16 cellular contexts compared by ENCODE assay signal in the genomic region with DNA sequence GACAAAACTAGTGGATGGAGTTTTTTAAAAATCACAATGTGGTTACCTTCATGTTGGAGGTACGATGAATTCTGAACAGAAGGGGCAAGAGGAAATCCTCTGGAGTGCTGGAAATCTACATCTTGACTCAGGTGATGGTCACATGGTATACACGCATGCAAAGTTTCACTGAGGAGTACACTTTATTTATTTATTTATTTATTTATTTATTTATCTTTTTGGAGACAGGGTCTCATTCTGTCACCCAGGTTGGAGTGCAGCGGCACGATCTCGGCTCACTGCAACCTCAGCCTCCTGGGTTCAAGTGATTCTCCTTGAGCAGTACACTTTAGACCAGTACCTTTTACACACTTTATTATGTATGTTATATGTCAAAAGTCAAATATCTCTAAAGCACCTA.
"Had no signal": no experiment of that assay in that cellular context is flagged by ENCODE, and none has a peak within 500 bp of the region (broad histone marks: within the 10 kb centered on the region; RNA-seq: fewer than 3 reads in every experiment).

No MANE protein-coding gene starts in this region.

- H3K4me1 ChIP-seq: pancreas, thyroid gland had no signal

- H3K9me3 Mint-ChIP-seq: memory B cell had no signal

- H3K4me3 Mint-ChIP-seq: endodermal cell, memory B cell, nephron progenitor cell had no signal

- H3K27me3 ChIP-seq: thyroid gland had no signal

- H3K4me1 Mint-ChIP-seq: endodermal cell had no signal

- H3K36me3 Mint-ChIP-seq: memory B cell had no signal

- H3K36me3 ChIP-seq: heart left ventricle, pancreas, thyroid gland had no signal

- H3K27ac Mint-ChIP-seq: endodermal cell, memory B cell, nephron progenitor cell had no signal

- DNase-seq: activated CD4-positive, alpha-beta T cell treated with anti-CD3 and anti-CD28 coated beads, Interleukin-2, amount 50 U/mL, for 4 hours; activated CD4-positive, CD25-positive, alpha-beta regulatory T cell treated with anti-CD3 and anti-CD28 coated beads, Interleukin-2, amount 50 U/mL, for 72 hours; cortex of kidney; endodermal cell; heart left ventricle; left cardiac atrium; nephron progenitor cell; pancreas; right cardiac atrium; stimulated activated CD4-positive, alpha-beta T cell treated with anti-CD3 and anti-CD28 coated beads, Interleukin-4, amount 100 ng/mL, for 24 hours; stimulated activated naive CD4-positive, alpha-beta T cell treated with Interleukin-2 at 50 U/mL for 16 hours; substantia nigra; thyroid gland had no signal

- H3K9me3 ChIP-seq: heart left ventricle, pancreas, thyroid gland had no signal

- H3K4me3 ChIP-seq: heart left ventricle, pancreas, SK-N-MC, thyroid gland had no signal

- H3K27ac ChIP-seq: heart left ventricle, pancreas, SK-N-MC, thyroid gland, VCaP had no signal

- ATAC-seq: heart left ventricle, left cardiac atrium, pancreas, right cardiac atrium had no signal
